Comparison of ENCODE assay signal across 31 cellular contexts in genomic region chr13:69928262-69928661, GRCh38.
"Had no signal": no experiment of that assay in that cellular context is flagged by ENCODE, and none has a peak within 500 bp of the region (broad histone marks: within the 10 kb centered on the region; RNA-seq: fewer than 3 reads in every experiment).

No MANE protein-coding gene starts in this region.

- H3K27ac ChIP-seq: adrenal gland, ascending aorta, body of pancreas, breast epithelium, cardiac muscle cell had no signal

- H3K4me1 ChIP-seq: adrenal gland, ascending aorta, body of pancreas, breast epithelium had no signal

- H3K36me3 ChIP-seq: adrenal gland, ascending aorta, breast epithelium, cardiac muscle cell had no signal

- H3K27me3 ChIP-seq: adrenal gland, ascending aorta, body of pancreas, breast epithelium, cardiac muscle cell had no signal

- H3K4me3 ChIP-seq: adrenal gland, ascending aorta, body of pancreas, breast epithelium, cardiac muscle cell had no signal

- DNase-seq: activated effector memory CD4-positive, alpha-beta T cell treated with anti-CD3 and anti-CD28 coated beads, Interleukin-2, amount 50 U/mL, for 16 hours; activated effector memory CD4-positive, alpha-beta T cell treated with Interleukin-2 at 50 U/mL for 16 hours; activated gamma-delta T cell; activated gamma-delta T cell treated with Interleukin-2 at 50 U/mL for 16 hours; activated naive CD4-positive, alpha-beta T cell; activated naive CD4-positive, alpha-beta T cell treated with anti-CD3 and anti-CD28 coated beads for 36 hours; activated naive CD4-positive, alpha-beta T cell treated with anti-CD3 and anti-CD28 coated beads, Interleukin-2, amount 10 ng/mL, durations not matched to agents 7 days and 5 days; activated naive CD4-positive, alpha-beta T cell treated with anti-CD3 and anti-CD28 coated beads, Interleukin-2, amount 50 U/mL, for 16 hours; activated naive CD4-positive, alpha-beta T cell treated with Interleukin-2 at 50 U/mL for 16 hours; activated naive CD8-positive, alpha-beta T cell treated with anti-CD3 and anti-CD28 coated beads for 36 hours; activated naive CD8-positive, alpha-beta T cell treated with anti-CD3 and anti-CD28 coated beads, Interleukin-2, amount 10 ng/mL, durations not matched to agents 7 days and 5 days; activated naive CD8-positive, alpha-beta T cell treated with anti-CD3 and anti-CD28 coated beads, Interleukin-2, amount 50 U/mL, for 24 hours; activated T-cell treated with anti-CD3 and anti-CD28 coated beads, Interleukin-2, amount 50 U/mL, for 1 hour; activated T-cell treated with anti-CD3 and anti-CD28 coated beads, Interleukin-2, amount 50 U/mL, for 24 hours; activated T-cell treated with anti-CD3 and anti-CD28 coated beads, Interleukin-2, amount 50 U/mL, for 4 hours; activated T-cell treated with anti-CD3 and anti-CD28 coated beads, Interleukin-2, amount 50 U/mL, for 48 hours; activated T-cell treated with anti-CD3 and anti-CD28 coated beads, Interleukin-2, amount 50 U/mL, for 72 hours; adrenal gland; amniotic stem cell; amygdala; anterior cingulate cortex; aorta; body of pancreas; caudate nucleus; central memory CD4-positive, alpha-beta T cell; cerebellar nuclear complex had no signal

- ATAC-seq: activated naive CD4-positive, alpha-beta T cell treated with anti-CD3 and anti-CD28 coated beads, Interleukin-2, amount 50 U/mL, for 72 hours; activated naive CD8-positive, alpha-beta T cell treated with anti-CD3 and anti-CD28 coated beads, Interleukin-2, amount 50 U/mL, for 24 hours; activated T-cell treated with anti-CD3 and anti-CD28 coated beads, Interleukin-2, amount 50 U/mL, for 4 hours; activated T-cell treated with anti-CD3 and anti-CD28 coated beads, Interleukin-2, amount 50 U/mL, for 72 hours; activated T-helper 17 cell treated with anti-CD3 and anti-CD28 coated beads, Interleukin-2, amount 50 U/mL, for 72 hours; body of pancreas had no signal

- H3K9me3 ChIP-seq: adrenal gland, ascending aorta, body of pancreas, breast epithelium had no signal
